Comparison of ENCODE assay signal across 2 cellular contexts in the genomic region with DNA sequence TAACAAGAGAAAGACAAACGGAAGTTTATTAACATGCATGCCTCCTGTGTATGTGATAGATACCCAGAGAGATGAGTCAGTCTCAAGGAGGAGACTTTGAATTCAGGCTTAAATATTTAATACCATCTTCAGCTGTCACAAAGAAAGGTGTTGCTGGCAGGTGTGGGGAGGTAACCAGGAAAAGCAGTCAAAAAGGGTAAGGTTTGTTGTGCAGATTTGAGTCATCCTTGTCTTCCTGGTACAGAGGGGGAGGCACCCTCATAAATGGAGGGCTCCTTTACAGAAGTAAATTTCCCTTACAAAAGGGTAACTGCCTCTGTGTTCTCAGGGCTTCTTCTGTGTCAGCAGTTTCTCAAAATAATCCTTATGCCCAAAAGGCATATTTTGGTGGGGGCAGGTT.
TF ChIP-seq lines count a peak whose summit lies in the region.

No MANE protein-coding gene starts in this region.

TF ChIP-seq in GM23338, 12 proteins besides CTCF, POLR2A, EP300 and RAD21 (continued from another document):
- TF ChIP-seq, protein P1, sequence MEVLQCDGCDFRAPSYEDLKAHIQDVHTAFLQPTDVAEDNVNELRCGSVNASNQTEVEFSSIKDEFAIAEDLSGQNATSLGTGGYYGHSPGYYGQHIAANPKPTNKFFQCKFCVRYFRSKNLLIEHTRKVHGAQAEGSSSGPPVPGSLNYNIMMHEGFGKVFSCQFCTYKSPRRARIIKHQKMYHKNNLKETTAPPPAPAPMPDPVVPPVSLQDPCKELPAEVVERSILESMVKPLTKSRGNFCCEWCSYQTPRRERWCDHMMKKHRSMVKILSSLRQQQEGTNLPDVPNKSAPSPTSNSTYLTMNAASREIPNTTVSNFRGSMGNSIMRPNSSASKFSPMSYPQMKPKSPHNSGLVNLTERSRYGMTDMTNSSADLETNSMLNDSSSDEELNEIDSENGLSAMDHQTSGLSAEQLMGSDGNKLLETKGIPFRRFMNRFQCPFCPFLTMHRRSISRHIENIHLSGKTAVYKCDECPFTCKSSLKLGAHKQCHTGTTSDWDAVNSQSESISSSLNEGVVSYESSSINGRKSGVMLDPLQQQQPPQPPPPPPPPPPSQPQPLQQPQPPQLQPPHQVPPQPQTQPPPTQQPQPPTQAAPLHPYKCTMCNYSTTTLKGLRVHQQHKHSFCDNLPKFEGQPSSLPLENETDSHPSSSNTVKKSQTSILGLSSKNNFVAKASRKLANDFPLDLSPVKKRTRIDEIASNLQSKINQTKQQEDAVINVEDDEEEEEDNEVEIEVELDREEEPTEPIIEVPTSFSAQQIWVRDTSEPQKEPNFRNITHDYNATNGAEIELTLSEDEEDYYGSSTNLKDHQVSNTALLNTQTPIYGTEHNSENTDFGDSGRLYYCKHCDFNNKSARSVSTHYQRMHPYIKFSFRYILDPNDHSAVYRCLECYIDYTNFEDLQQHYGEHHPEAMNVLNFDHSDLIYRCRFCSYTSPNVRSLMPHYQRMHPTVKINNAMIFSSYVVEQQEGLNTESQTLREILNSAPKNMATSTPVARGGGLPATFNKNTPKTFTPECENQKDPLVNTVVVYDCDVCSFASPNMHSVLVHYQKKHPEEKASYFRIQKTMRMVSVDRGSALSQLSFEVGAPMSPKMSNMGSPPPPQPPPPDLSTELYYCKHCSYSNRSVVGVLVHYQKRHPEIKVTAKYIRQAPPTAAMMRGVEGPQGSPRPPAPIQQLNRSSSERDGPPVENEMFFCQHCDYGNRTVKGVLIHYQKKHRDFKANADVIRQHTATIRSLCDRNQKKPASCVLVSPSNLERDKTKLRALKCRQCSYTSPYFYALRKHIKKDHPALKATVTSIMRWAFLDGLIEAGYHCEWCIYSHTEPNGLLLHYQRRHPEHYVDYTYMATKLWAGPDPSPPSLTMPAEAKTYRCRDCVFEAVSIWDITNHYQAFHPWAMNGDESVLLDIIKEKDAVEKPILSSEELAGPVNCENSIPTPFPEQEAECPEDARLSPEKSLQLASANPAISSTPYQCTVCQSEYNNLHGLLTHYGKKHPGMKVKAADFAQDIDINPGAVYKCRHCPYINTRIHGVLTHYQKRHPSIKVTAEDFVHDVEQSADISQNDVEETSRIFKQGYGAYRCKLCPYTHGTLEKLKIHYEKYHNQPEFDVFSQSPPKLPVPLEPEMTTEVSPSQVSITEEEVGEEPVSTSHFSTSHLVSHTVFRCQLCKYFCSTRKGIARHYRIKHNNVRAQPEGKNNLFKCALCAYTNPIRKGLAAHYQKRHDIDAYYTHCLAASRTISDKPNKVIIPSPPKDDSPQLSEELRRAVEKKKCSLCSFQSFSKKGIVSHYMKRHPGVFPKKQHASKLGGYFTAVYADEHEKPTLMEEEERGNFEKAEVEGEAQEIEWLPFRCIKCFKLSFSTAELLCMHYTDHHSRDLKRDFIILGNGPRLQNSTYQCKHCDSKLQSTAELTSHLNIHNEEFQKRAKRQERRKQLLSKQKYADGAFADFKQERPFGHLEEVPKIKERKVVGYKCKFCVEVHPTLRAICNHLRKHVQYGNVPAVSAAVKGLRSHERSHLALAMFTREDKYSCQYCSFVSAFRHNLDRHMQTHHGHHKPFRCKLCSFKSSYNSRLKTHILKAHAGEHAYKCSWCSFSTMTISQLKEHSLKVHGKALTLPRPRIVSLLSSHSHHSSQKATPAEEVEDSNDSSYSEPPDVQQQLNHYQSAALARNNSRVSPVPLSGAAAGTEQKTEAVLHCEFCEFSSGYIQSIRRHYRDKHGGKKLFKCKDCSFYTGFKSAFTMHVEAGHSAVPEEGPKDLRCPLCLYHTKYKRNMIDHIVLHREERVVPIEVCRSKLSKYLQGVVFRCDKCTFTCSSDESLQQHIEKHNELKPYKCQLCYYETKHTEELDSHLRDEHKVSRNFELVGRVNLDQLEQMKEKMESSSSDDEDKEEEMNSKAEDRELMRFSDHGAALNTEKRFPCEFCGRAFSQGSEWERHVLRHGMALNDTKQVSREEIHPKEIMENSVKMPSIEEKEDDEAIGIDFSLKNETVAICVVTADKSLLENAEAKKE (CRISPR knock-in tag; IDR thresholded peaks at IDR 0.05), result peak; percentile 16; the same call in 1 of the 2 replicates
- peak; percentile 86 for TF ChIP-seq NANOG (IDR thresholded peaks at IDR 0.05; ENCODE audit: borderline replicate concordance)
TF ChIP-seq in GM23338: peak in this region for 4.

TF ChIP-seq in WTC11, 78 proteins besides CTCF, POLR2A, EP300 and RAD21 (continued from another document):
- TF ChIP-seq, protein P2, sequence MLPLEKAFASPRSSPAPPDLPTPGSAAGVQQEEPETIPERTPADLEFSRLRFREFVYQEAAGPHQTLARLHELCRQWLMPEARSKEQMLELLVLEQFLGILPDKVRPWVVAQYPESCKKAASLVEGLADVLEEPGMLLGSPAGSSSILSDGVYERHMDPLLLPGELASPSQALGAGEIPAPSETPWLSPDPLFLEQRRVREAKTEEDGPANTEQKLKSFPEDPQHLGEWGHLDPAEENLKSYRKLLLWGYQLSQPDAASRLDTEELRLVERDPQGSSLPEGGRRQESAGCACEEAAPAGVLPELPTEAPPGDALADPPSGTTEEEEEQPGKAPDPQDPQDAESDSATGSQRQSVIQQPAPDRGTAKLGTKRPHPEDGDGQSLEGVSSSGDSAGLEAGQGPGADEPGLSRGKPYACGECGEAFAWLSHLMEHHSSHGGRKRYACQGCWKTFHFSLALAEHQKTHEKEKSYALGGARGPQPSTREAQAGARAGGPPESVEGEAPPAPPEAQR (CRISPR knock-in tag; IDR thresholded peaks at IDR 0.05), result no peak
- no peak for TF ChIP-seq ZNF671 (CRISPR knock-in tag; IDR thresholded peaks at IDR 0.05)
- TF ChIP-seq AFF4 (CRISPR knock-in tag; IDR thresholded peaks at IDR 0.05; ENCODE audit: borderline replicate concordance), result no peak
- TF ChIP-seq NFE2L1 (CRISPR knock-in tag; IDR thresholded peaks at IDR 0.05), result peak; percentile 79; the same call in 1 of the 2 replicates
TF ChIP-seq in WTC11: peak in this region for 6.
